Comparison of ENCODE assay signal across 23 cellular contexts in genomic region chr5:132266836-132267160, GRCh38. TPM values are rescaled to one million over a fixed set of nuclear protein-coding genes. Genes with fewer than 3 reads are reported as not detected.
DNase-seq lines count a peak whose midpoint lies in the region; ATAC-seq and TF ChIP-seq lines count a peak whose summit lies in the region.
"Had no signal": no experiment of that assay in that cellular context is flagged by ENCODE, and none has a peak within 500 bp of the region (broad histone marks: within the 10 kb centered on the region; RNA-seq: fewer than 3 reads in every experiment).

No MANE protein-coding gene starts in this region.

- no peaks in the 10 kb centered on the region for H3K9me2 ChIP-seq in PC-9 (ENCODE audit: insufficient read depth)

- peak overlapping the region in 1 of 2 experiments; percentile 1 for H2BK12ac ChIP-seq in mesenchymal stem cell (ENCODE audit: low read length in 2 of 2)

- H2AFZ ChIP-seq in PC-9 = no peak overlapping the region
- H2AFZ ChIP-seq in mammary epithelial cell (ENCODE audit: low read depth, low read length) = no peak overlapping the region
- no peak overlapping the region for H2AFZ ChIP-seq in mesenchymal stem cell (ENCODE audit: low read depth, low read length)

- H3K14ac ChIP-seq in mesenchymal stem cell (ENCODE audit: low read length in 2 of 2) = no peak overlapping the region

- H3K79me1 ChIP-seq in mesenchymal stem cell (replicated peaks; ENCODE audit: low read length, poor library complexity, severe bottlenecking) = peaks cover 36% of the 10 kb centered on the region

- BruUV-seq in PC-9 (replicated peaks; lab: Mats Ljungman, UMichigan) = no TSS peak
- BruUV-seq in mammary epithelial cell (replicated peaks; lab: Mats Ljungman, UMichigan) = no TSS peak

- H3K4me1 ChIP-seq in PC-9 (replicated peaks; ENCODE audit: insufficient read depth) (peaks cover 41% of the 10 kb centered on the region), mammary epithelial cell (ENCODE audit: insufficient read depth, low read length) (peaks cover 50% of the 10 kb centered on the region), mesenchymal stem cell (ENCODE audit: control insufficient read depth, insufficient read depth, low read depth, low read length) (peaks cover 66% of the 10 kb centered on the region), thoracic aorta (ENCODE audit: control insufficient read depth in 1 of 2, low read depth in 2 of 2) (peaks cover 13 to 47% of the 10 kb centered on the region in 2 donors)

- dilution Hi-C loops in mammary epithelial cell (cut with HindIII; ENCODE audit: low sequenced_read_pairs) = no loop called here

- peak overlapping the region; percentile 21 for H2AK5ac ChIP-seq in mesenchymal stem cell (ENCODE audit: low read length, severe bottlenecking)

- H3K27me3 ChIP-seq in PC-9 (ENCODE audit: insufficient read depth, low read depth) (no peaks in the 10 kb centered on the region), mammary epithelial cell (ENCODE audit: insufficient read depth, low read length) (no peaks in the 10 kb centered on the region), mesenchymal stem cell (ENCODE audit: control insufficient read depth in 1 of 2, insufficient read depth in 1 of 2, low read length in 2 of 2) (no peaks in the 10 kb centered on the region), thoracic aorta (replicated peaks; ENCODE audit: insufficient read depth) (no peaks in the 10 kb centered on the region)
- H3K27me3 ChIP-seq: testis had no signal

- H3K27ac ChIP-seq in PC-9 (no peak overlapping the region), mammary epithelial cell (ENCODE audit: insufficient read depth, low read depth, low read length) (peak overlapping the region; percentile 94), mesenchymal stem cell (ENCODE audit: low read length, poor library complexity, severe bottlenecking) (no peak overlapping the region), thoracic aorta (peak overlapping the region; percentile 90 to 97)
- H3K27ac ChIP-seq: KMS-11, SK-N-MC, testis had no signal

- no peak for DNase-seq in PC-9
- no peak for DNase-seq in mammary epithelial cell
- no peak for DNase-seq in mesenchymal stem cell
- DNase-seq in thoracic aorta (ENCODE audit: low spot score) = no peak
- DNase-seq in DMS53 treated with DMSO at 0.1 percent for 48 hours (lab: John Stamatoyannopoulos, UW; ENCODE audit: unreplicated experiment) = no peak
- DNase-seq in left colon = no peak
- DNase-seq in dedifferentiated amniotic fluid mesenchymal stem cell (ENCODE audit: extremely low spot score) = no peak
- DNase-seq: activated CD4-positive, alpha-beta T cell treated with anti-CD3 and anti-CD28 coated beads, Interleukin-2, amount 50 U/mL, for 48 hours; CD4-positive, alpha-beta memory T cell; DMS53; GOT3; NCI-H187 treated with DMSO at 0.1 percent for 48 hours; NCI-H345; NK-92 treated with Interleukin-12 subunit alpha and Interleukin-12 subunit beta, amount 100 ng/mL, for 24 hours; T-helper 2 cell; testis had no signal

- no peak overlapping the region for H2BK120ac ChIP-seq in mesenchymal stem cell (ENCODE audit: low read depth, low read length)

- H3K4me3 ChIP-seq in PC-9 = no peak overlapping the region
- H3K4me3 ChIP-seq in mammary epithelial cell (replicated peaks in 1 of 3; ENCODE audit: insufficient read depth in 1 of 3, low read depth in 2 of 3, low read length in 3 of 3) = no peak overlapping the region
- no peak overlapping the region for H3K4me3 ChIP-seq in mesenchymal stem cell (ENCODE audit: insufficient read depth in 1 of 2, low read depth in 1 of 2, low read length in 2 of 2)
- H3K4me3 ChIP-seq in thoracic aorta = no peak overlapping the region
- H3K4me3 ChIP-seq: GM12878, lung, SK-N-MC, testis had no signal

- in situ Hi-C loops in mammary epithelial cell (cut with MboI; ENCODE audit: low sequenced_read_pairs in 2 of 2) = no loop called here

- H4K20me1 ChIP-seq in PC-9 (ENCODE audit: insufficient read depth) = no peaks in the 10 kb centered on the region
- no peaks in the 10 kb centered on the region for H4K20me1 ChIP-seq in mammary epithelial cell (ENCODE audit: insufficient read depth, low read length)

- POLR2A ChIA-PET in PC-9 (lab: Charles Lee; ENCODE audit: unreplicated experiment) = interaction anchor here (0.9 kb wide), 1 partner anchor 104 kb away, joined by 3 read pairs; no protein-coding TSS in a partner anchor

- no peak for TF ChIP-seq CTCF in PC-9 (conservative IDR thresholded peaks at IDR 0.05)
- TF ChIP-seq CTCF in mammary epithelial cell (conservative IDR thresholded peaks at IDR 0.05 in 1 of 2, IDR thresholded peaks at IDR 0.05 in 1 of 2; ENCODE audit: extremely low read depth in 1 of 2, insufficient read depth in 1 of 2, low read depth in 1 of 2, low read length in 2 of 2) = no peak
- TF ChIP-seq CTCF in thoracic aorta (IDR thresholded peaks at IDR 0.05) = no peak

- no peak overlapping the region for H3K23ac ChIP-seq in mesenchymal stem cell (ENCODE audit: low read length in 2 of 2)

- no peak overlapping the region for H4K8ac ChIP-seq in mesenchymal stem cell (ENCODE audit: low read length)

- peaks cover 9% of the 10 kb centered on the region; the same call in 1 of the 2 replicates for H3F3A ChIP-seq in PC-9 (ENCODE audit: insufficient read depth, low read depth)

- H2BK15ac ChIP-seq in mesenchymal stem cell (ENCODE audit: low read depth, poor library complexity, severe bottlenecking) = no peak overlapping the region

- intact Hi-C loops in PC-9 (cut with micrococcal nuclease; ENCODE audit: unreplicated experiment) = loop anchor here (2.0 to 5.0 kb wide), 3 partner anchors 28 to 231 kb away; no protein-coding TSS in a partner anchor
- intact Hi-C loops in mammary epithelial cell (cut with micrococcal nuclease) = loop anchor here (5.0 kb wide), 1 partner anchor 39 kb away; the partner anchor contains the start of gene P4HA2
- intact Hi-C loops in left colon (cut with DNase I, micrococcal nuclease) = no loop called here

- ATAC-seq in thoracic aorta (ENCODE audit: insufficient number of reproducible peaks, low FRiP score, low read depth) (no peak), left colon (no peak), HG02588 (IDR thresholded peaks at IDR 0.05; ENCODE audit: unreplicated experiment) (no peak)
- ATAC-seq: GM12878, right cardiac atrium, WTC11 had no signal

- no peak overlapping the region for H4K91ac ChIP-seq in mesenchymal stem cell (ENCODE audit: low read length)

- H3K4me2 ChIP-seq in PC-9 (peak overlapping the region; percentile 59; the same call in 1 of the 2 replicates), mammary epithelial cell (ENCODE audit: insufficient read depth, low read depth, low read length) (no peak overlapping the region), mesenchymal stem cell (ENCODE audit: low read length, poor library complexity, severe bottlenecking) (no peak overlapping the region)
- H3K4me2 ChIP-seq: KMS-11 had no signal

- H3K9me3 ChIP-seq in PC-9 (ENCODE audit: insufficient read depth, low read depth) = no peaks in the 10 kb centered on the region
- H3K9me3 ChIP-seq in mammary epithelial cell (replicated peaks; ENCODE audit: insufficient read depth, low read length) = no peaks in the 10 kb centered on the region
- no peaks in the 10 kb centered on the region for H3K9me3 ChIP-seq in mesenchymal stem cell (ENCODE audit: control insufficient read depth, low read length)
- no peaks in the 10 kb centered on the region for H3K9me3 ChIP-seq in thoracic aorta
- H3K9me3 ChIP-seq: testis had no signal

- H3K4ac ChIP-seq in mesenchymal stem cell (ENCODE audit: low read depth in 1 of 2, low read length in 2 of 2) = no peak overlapping the region

- H3K36me3 ChIP-seq in PC-9 (ENCODE audit: low read depth) = no peaks in the 10 kb centered on the region
- H3K36me3 ChIP-seq in mammary epithelial cell (ENCODE audit: insufficient read depth, low read length) = peaks cover 23% of the 10 kb centered on the region
- H3K36me3 ChIP-seq in mesenchymal stem cell (ENCODE audit: control insufficient read depth in 1 of 2, insufficient read depth in 2 of 2, low read depth in 1 of 2, low read length in 2 of 2) = peaks cover 68 to 78% of the 10 kb centered on the region in 2 experiments
- peaks cover 11% of the 10 kb centered on the region for H3K36me3 ChIP-seq in thoracic aorta

- WGBS in mammary epithelial cell (ENCODE audit: low coverage, missing lambda C conversion rate) = 88% methylated on average over 1 of the region's 1 CpG
- WGBS in mesenchymal stem cell = 100% methylated on average over 1 of the region's 1 CpG

- H3K9ac ChIP-seq in mammary epithelial cell (ENCODE audit: insufficient read depth, low read length) (peak overlapping the region; percentile 38), mesenchymal stem cell (ENCODE audit: low read length) (peak overlapping the region; percentile 88)
- H3K9ac ChIP-seq: KMS-11 had no signal

- H2BK5ac ChIP-seq in mesenchymal stem cell (ENCODE audit: low read depth, low read length, poor library complexity, severe bottlenecking) = no peak overlapping the region

- no peaks in the 10 kb centered on the region for H3K79me2 ChIP-seq in PC-9 (ENCODE audit: low read depth)
- H3K79me2 ChIP-seq in mammary epithelial cell (ENCODE audit: insufficient read depth, low read length) = peaks cover 48% of the 10 kb centered on the region

- no peak overlapping the region for H3K18ac ChIP-seq in mesenchymal stem cell (ENCODE audit: low read depth in 1 of 2, low read length in 2 of 2)

- CTCF ChIA-PET in PC-9 (lab: Charles Lee) (interaction anchor here (0.6 kb wide), 1 partner anchor 102 kb away, joined by 8 read pairs; no protein-coding TSS in a partner anchor), mammary epithelial cell (lab: Charles Lee; ENCODE audit: low non-redundant PET) (no interaction called here)

RNA-seq across cellular contexts. Expression of gene PDLIM4, which starts 9.3 kb away (rescaled TPM):
- 35.8 and 47.2 TPM in 2 replicates for total RNA-seq in PC-9 (2021)
- 100 to 1,000 TPM; 101 to 217 TPM for total RNA-seq in mammary epithelial cell
- polyA plus RNA-seq in mammary epithelial cell = 120 TPM
- polyA minus RNA-seq in mammary epithelial cell = 48.5 TPM
- 33.9 TPM for polyA plus RNA-seq in mesenchymal stem cell (2013, experiment 1 of 2)
- 34.0 TPM for polyA plus RNA-seq in mesenchymal stem cell (2013, experiment 2 of 2)
- total RNA-seq in thoracic aorta = 10 to 100 TPM; 50.6 to 81.0 TPM
- total RNA-seq in left colon = 10 to 100 TPM in 1 of 2 donors, 1 to 10 TPM in 1; 1.5 to 11.9 TPM
- total RNA-seq: CD4-positive, alpha-beta memory T cell had no signal
- polyA plus RNA-seq: CD4-positive, alpha-beta memory T cell had no signal

RNA-seq across cellular contexts. Expression of gene SLC22A4, which starts 27.4 kb away (rescaled TPM):
- total RNA-seq in PC-9 (2021) = 4.2 and 4.9 TPM in 2 replicates
- total RNA-seq in mammary epithelial cell = 1 to 10 TPM; 2.0 to 5.2 TPM
- 2.1 TPM for polyA plus RNA-seq in mammary epithelial cell
- 5.6 TPM for polyA minus RNA-seq in mammary epithelial cell
- polyA plus RNA-seq in mesenchymal stem cell (2013, experiment 1 of 2) = 1.8 TPM
- polyA plus RNA-seq in mesenchymal stem cell (2013, experiment 2 of 2) = 1.9 TPM
- total RNA-seq in thoracic aorta = 1 to 10 TPM in 1 of 2 donors, under 1 TPM in 1; 0.14 to 2.1 TPM
- 1 to 10 TPM; 3.8 to 7.3 TPM for total RNA-seq in left colon
- polyA plus RNA-seq: CD4-positive, alpha-beta memory T cell had no signal

RNA-seq across cellular contexts. Expression of gene P4HA2, which starts 39.1 kb away (rescaled TPM):
- total RNA-seq in PC-9 (2021) (21.7 and 24.0 TPM in 2 replicates), mammary epithelial cell (100 to 1,000 TPM; 103 to 142 TPM), thoracic aorta (10 to 100 TPM; 31.3 to 47.7 TPM), left colon (10 to 100 TPM; 56.7 to 69.4 TPM)
- polyA plus RNA-seq in mammary epithelial cell = 134 TPM
- polyA minus RNA-seq in mammary epithelial cell = 255 TPM
- polyA plus RNA-seq in mesenchymal stem cell (2013, experiment 1 of 2) = 110 TPM
- 108 TPM for polyA plus RNA-seq in mesenchymal stem cell (2013, experiment 2 of 2)

Comparison
In these comparisons a context has a peak if more than half of its experiments do, and no peak if none do; other contexts are left out.
1. H3K27ac ChIP-seq: peak in mammary epithelial cell (single experiment) and thoracic aorta (2 of 2); none in PC-9 (single experiment) and mesenchymal stem cell (single experiment).
2. intact Hi-C loops: an anchor here in PC-9 (2.0 to 5.0 kb wide) and mammary epithelial cell (5.0 kb wide); none called in left colon.